Comparison of ENCODE assay signal across 34 cellular contexts in the genomic region with DNA sequence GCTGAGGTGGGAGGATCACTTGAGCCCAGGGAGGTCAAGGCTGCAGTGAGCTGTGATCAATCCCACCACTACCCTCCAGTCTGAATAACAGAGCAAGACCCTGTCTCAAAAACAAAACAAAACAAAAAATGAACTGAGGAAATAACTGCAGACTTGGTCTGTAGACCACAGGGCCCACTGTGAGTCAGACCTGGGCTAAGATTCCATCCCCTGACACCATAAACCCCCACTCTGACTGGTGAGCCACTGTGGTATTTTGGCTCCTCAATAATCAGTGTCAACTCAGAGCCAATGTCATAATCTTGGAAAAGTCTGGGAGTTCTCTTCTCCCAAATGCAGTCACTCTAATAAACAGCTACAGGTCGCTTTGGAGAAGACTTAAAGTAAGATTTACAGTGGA. TPM values are rescaled to one million over a fixed set of nuclear protein-coding genes. Genes with fewer than 3 reads are reported as not detected.
DNase-seq lines count a peak whose midpoint lies in the region; ATAC-seq, FAIRE-seq and TF ChIP-seq lines count a peak whose summit lies in the region.
"Had no signal": no experiment of that assay in that cellular context is flagged by ENCODE, and none has a peak within 500 bp of the region (broad histone marks: within the 10 kb centered on the region; RNA-seq: fewer than 3 reads in every experiment).

No MANE protein-coding gene starts in this region.

- H3K27ac Mint-ChIP-seq in HFFc6, result peak overlapping the region; percentile 73
- H3K27ac Mint-ChIP-seq: activated T-helper 1 cell treated with anti-CD3 and anti-CD28 coated beads, Interleukin-12 subunit alpha, Interleukin-12 subunit beta, Interleukin-2, Interleukin-4 antibody, amounts not matched to agents 30 ng/mL and 10 ng/mL and 1 ng/mL, durations not matched to agents 14 hours and 24 hours and 36 hours; CD14-positive monocyte; T-cell had no signal

- peaks cover 6% of the 10 kb centered on the region for H3K4me1 ChIP-seq in mesendoderm (ENCODE audit: control insufficient read depth, low read depth, low read length)
- H3K4me1 ChIP-seq: right atrium auricular region had no signal

- no peaks in the 10 kb centered on the region for H3K79me1 ChIP-seq in mesendoderm (ENCODE audit: low read length)

- in situ Hi-C loops in astrocyte of the spinal cord (cut with HindIII; ENCODE audit: low sequenced_read_pairs), result no loop called here

- no peak for TF ChIP-seq POLR2A in GM12892 (IDR thresholded peaks at IDR 0.05; ENCODE audit: low read depth, low read length)

- peak overlapping the region; percentile 39 for H3K4me3 Mint-ChIP-seq in HFFc6
- H3K4me3 Mint-ChIP-seq: activated T-helper 1 cell treated with anti-CD3 and anti-CD28 coated beads, Interleukin-12 subunit alpha, Interleukin-12 subunit beta, Interleukin-2, Interleukin-4 antibody, amounts not matched to agents 30 ng/mL and 10 ng/mL and 1 ng/mL, durations not matched to agents 14 hours and 24 hours and 36 hours; CD14-positive monocyte; neural crest cell; T-cell had no signal

- no peak for TF ChIP-seq CTCF in HFFc6 (IDR thresholded peaks at IDR 0.05)
- TF ChIP-seq CTCF in astrocyte of the spinal cord (IDR thresholded peaks at IDR 0.05; ENCODE audit: low read depth, low read length), result no peak

- FAIRE-seq in GM12892 (lab: Jason Lieb, UNC), result no peak
- FAIRE-seq: TTC549 had no signal

- WGBS in mesendoderm (ENCODE audit: extremely low coverage, insufficient coverage, low lambda C conversion rate), result no CpG with 5 or more reads among the region's 1 CpG

- no peaks in the 10 kb centered on the region for H3K27me3 ChIP-seq in mesendoderm (ENCODE audit: insufficient read depth, low read length, poor library complexity)
- H3K27me3 ChIP-seq: right atrium auricular region had no signal

- H4K5ac ChIP-seq in mesendoderm (ENCODE audit: low read length), result no peak overlapping the region

- H3K9me3 Mint-ChIP-seq in HFFc6, result peaks cover 7% of the 10 kb centered on the region; the same call in 1 of the 2 replicates
- H3K9me3 Mint-ChIP-seq: activated T-helper 1 cell treated with anti-CD3 and anti-CD28 coated beads, Interleukin-12 subunit alpha, Interleukin-12 subunit beta, Interleukin-2, Interleukin-4 antibody, amounts not matched to agents 30 ng/mL and 10 ng/mL and 1 ng/mL, durations not matched to agents 14 hours and 24 hours and 36 hours; T-cell had no signal

- no peak overlapping the region for H3K4ac ChIP-seq in mesendoderm (ENCODE audit: low read depth, low read length)

- H3K27me3 Mint-ChIP-seq in HFFc6 (ENCODE audit: insufficient read depth), result no peaks in the 10 kb centered on the region; the same call in 1 of the 2 replicates

- no peak overlapping the region for H3K18ac ChIP-seq in mesendoderm (ENCODE audit: low read length)

- H3K4me3 ChIP-seq in astrocyte of the spinal cord (ENCODE audit: low read depth, low read length) (no peak overlapping the region), mesendoderm (ENCODE audit: low read length) (no peak overlapping the region)
- H3K4me3 ChIP-seq: heart right ventricle, lung, right atrium auricular region had no signal

- peaks cover 91% of the 10 kb centered on the region for H3K4me1 Mint-ChIP-seq in HFFc6 (ENCODE audit: low read depth)
- H3K4me1 Mint-ChIP-seq: CD14-positive monocyte, neural crest cell, T-cell had no signal

- H3K79me2 ChIP-seq in mesendoderm (ENCODE audit: control insufficient read depth, insufficient read depth, low read length), result no peaks in the 10 kb centered on the region

- no peak for ATAC-seq in GM21717 (IDR thresholded peaks at IDR 0.05; ENCODE audit: unreplicated experiment)
- ATAC-seq: activated CD4-positive, CD25-positive, alpha-beta regulatory T cell treated with anti-CD3 and anti-CD28 coated beads, Interleukin-2, amount 50 U/mL, for 24 hours; heart right ventricle; T-cell had no signal

- DNase-seq in AG20443 (ENCODE audit: low spot score), result peak; percentile 67
- peak; percentile 48 for DNase-seq in HFFc6
- DNase-seq in astrocyte of the spinal cord (ENCODE audit: low read depth, low spot score), result peak; percentile 35
- DNase-seq in mesendoderm, result no peak
- DNase-seq in NCI-H1417 (lab: John Stamatoyannopoulos, UW), result no peak
- no peak for DNase-seq in middle frontal gyrus (ENCODE audit: extremely low spot score, low spot score)
- DNase-seq in GM12892 (ENCODE audit: insufficient read length), result no peak
- DNase-seq: activated CD4-positive, alpha-beta T cell treated with anti-CD3 and anti-CD28 coated beads, Interleukin-2, amount 50 U/mL, for 48 hours; activated CD8-positive, alpha-beta memory T cell treated with anti-CD3 and anti-CD28 coated beads, Interleukin-2, amount 50 U/mL, for 4 hours; activated naive CD4-positive, alpha-beta T cell treated with anti-CD3 and anti-CD28 coated beads, Interleukin-2, amount 50 U/mL, for 16 hours; aorta; DMS79; heart right ventricle; NCI-H1105; NCI-H2081 treated with DMSO at 0.1 percent for 48 hours; NCI-H446; NCI-H774; stimulated activated CD4-positive, alpha-beta T cell treated with anti-CD3 and anti-CD28 coated beads, Interleukin-12 subunit alpha, Interleukin-12 subunit beta, amount 100 ng/mL, for 4 hours; stimulated activated CD4-positive, alpha-beta T cell treated with anti-CD3 and anti-CD28 coated beads, Interleukin-4, amount 100 ng/mL, for 1 hour; T-cell had no signal

- no peak overlapping the region for H3K9ac ChIP-seq in mesendoderm (ENCODE audit: low read length)

- no peak overlapping the region for H2BK120ac ChIP-seq in mesendoderm (ENCODE audit: low read depth, low read length)

- no peak overlapping the region for H3K27ac ChIP-seq in mesendoderm (ENCODE audit: low read depth, low read length)
- H3K27ac ChIP-seq: heart right ventricle, right atrium auricular region, RWPE1 had no signal

- H4K8ac ChIP-seq in mesendoderm (ENCODE audit: low read depth, low read length), result no peak overlapping the region

- no peaks in the 10 kb centered on the region for H3K36me3 ChIP-seq in mesendoderm (ENCODE audit: control insufficient read depth, insufficient read depth, low read length)
- H3K36me3 ChIP-seq: heart right ventricle, right atrium auricular region had no signal

- H2BK15ac ChIP-seq in mesendoderm (replicated peaks; ENCODE audit: low read depth), result no peak overlapping the region

- H2AK5ac ChIP-seq in mesendoderm (ENCODE audit: low read length), result no peak overlapping the region

- peak overlapping the region; percentile 34 for H3K56ac ChIP-seq in mesendoderm (ENCODE audit: low read length)

- peaks cover 12% of the 10 kb centered on the region for H3K36me3 Mint-ChIP-seq in HFFc6 (ENCODE audit: low read depth)
- H3K36me3 Mint-ChIP-seq: CD14-positive monocyte, T-cell had no signal

- H3K23ac ChIP-seq in mesendoderm (ENCODE audit: low read length), result no peak overlapping the region

- H2BK5ac ChIP-seq in mesendoderm (ENCODE audit: low read length), result no peak overlapping the region

- no peak overlapping the region for H3K4me2 ChIP-seq in mesendoderm (ENCODE audit: low read length)

RNA-seq across cellular contexts. Expression of a gene that starts 24.0 kb away (rescaled TPM):
- total RNA-seq in HFFc6 (2021; fragmentation: NEBNext Ultra II Directional; extraction: Animal tissue kit (Norgen Biotek cat#: 25700)), result 10 to 100 TPM; 52.5 to 97.5 (median 59.3) TPM
- polyA plus RNA-seq in mesendoderm (2013, experiment 1 of 2), result 5.3 TPM
- polyA plus RNA-seq in mesendoderm (2013, experiment 2 of 2), result 5.6 TPM
- 8.2 TPM for polyA plus RNA-seq in GM12892 (2012; ENCODE audit: missing spikeins)

RNA-seq across cellular contexts. Expression of a gene that starts 47.2 kb away (rescaled TPM):
- not detected for total RNA-seq in HFFc6 (2021; fragmentation: NEBNext Ultra II Directional; extraction: Animal tissue kit (Norgen Biotek cat#: 25700))
- 0.01 TPM for polyA plus RNA-seq in mesendoderm (2013, experiment 1 of 2)
- 0.01 TPM for polyA plus RNA-seq in mesendoderm (2013, experiment 2 of 2)
- polyA plus RNA-seq in GM12892 (2012; ENCODE audit: missing spikeins), result not detected
- total RNA-seq: activated T-helper 1 cell treated with anti-CD3 and anti-CD28 coated beads, Interleukin-12 subunit alpha, Interleukin-12 subunit beta, Interleukin-2, Interleukin-4 antibody, amounts not matched to agents 30 ng/mL and 10 ng/mL and 1 ng/mL, durations not matched to agents 14 hours and 24 hours and 36 hours; aorta; heart right ventricle; lung; right atrium auricular region; SK-MEL-5; T-cell; temporal lobe had no signal
- polyA plus RNA-seq: AG04450, aorta, CD14-positive monocyte, heart right ventricle, lung had no signal

RNA-seq across cellular contexts. Expression of a gene that starts 50.9 kb away (rescaled TPM):
- total RNA-seq in HFFc6 (2021; fragmentation: NEBNext Ultra II Directional; extraction: Animal tissue kit (Norgen Biotek cat#: 25700)), result not detected
- polyA plus RNA-seq in mesendoderm (2013, experiment 1 of 2), result not detected
- polyA plus RNA-seq in mesendoderm (2013, experiment 2 of 2), result not detected
- not detected for polyA plus RNA-seq in GM12892 (2012; ENCODE audit: missing spikeins)
- total RNA-seq: aorta, fibroblast of villous mesenchyme, heart right ventricle, lung, right atrium auricular region, SK-MEL-5, T-cell, temporal lobe, urinary bladder had no signal
- polyA plus RNA-seq: AG04450, aorta, CD14-positive monocyte, heart right ventricle, lung had no signal

Comparison
In these comparisons a context has a peak if more than half of its experiments do, and no peak if none do; other contexts are left out.
1. DNase-seq: peak in AG20443 (single experiment), HFFc6 (single experiment) and astrocyte of the spinal cord (single experiment); none in mesendoderm (single experiment), NCI-H1417 (0 of 3), middle frontal gyrus (single experiment) and GM12892 (single experiment).